ENCODE assay signal across 1 cellular context in the genomic region with DNA sequence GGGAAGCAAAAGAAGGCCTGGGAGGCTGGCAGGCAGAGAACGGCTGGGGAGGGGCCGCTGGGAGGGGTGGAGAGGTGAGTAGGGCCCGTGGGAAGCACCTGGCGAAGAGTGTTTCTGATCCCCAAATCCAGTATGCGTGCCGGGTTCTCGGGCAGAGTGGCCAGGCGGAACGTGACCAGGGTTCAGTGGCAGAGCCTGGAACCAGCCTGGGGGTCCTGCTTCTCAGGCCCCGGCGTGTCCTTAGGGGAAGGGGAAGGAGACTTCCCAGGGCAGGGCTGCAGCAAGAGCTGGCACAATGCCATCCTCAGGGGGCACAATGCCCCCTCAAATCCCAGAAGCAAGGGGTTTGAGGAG.
TF ChIP-seq lines count a peak whose summit lies in the region.

No MANE protein-coding gene starts in this region.

TF ChIP-seq in endothelial cell of umbilical vein, 7 proteins besides CTCF, POLR2A, EP300 and RAD21 (continued from another document):
- TF ChIP-seq MYC (IDR thresholded peaks at IDR 0.05; ENCODE audit: low read depth, low read length): no peak
